ENCODE assay signal across 20 cellular contexts in the genomic region with DNA sequence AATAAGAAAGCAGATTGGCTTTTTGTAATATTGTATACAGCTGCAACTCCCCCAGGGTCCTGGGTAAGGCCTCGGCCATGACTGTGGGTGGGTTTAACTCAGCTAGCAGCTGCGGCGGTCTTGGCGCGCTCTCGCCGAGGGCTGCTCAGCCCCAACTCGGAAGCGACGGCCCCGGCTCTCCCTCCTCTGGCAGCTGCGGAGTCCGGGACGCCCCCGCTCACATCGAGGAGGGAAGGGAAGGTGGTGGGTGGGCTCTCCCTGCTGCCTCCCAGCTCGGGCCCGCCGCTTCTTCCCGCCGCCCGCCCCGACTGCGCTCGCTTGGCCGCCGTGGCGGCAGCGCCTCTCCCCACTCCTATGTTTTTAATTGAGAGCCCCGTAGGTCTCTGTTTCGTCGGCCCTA. TPM values are rescaled to one million over a fixed set of nuclear protein-coding genes. Genes with fewer than 3 reads are reported as not detected.
DNase-seq lines count a peak whose midpoint lies in the region; ATAC-seq and TF ChIP-seq lines count a peak whose summit lies in the region.
"Had no signal": no experiment of that assay in that cellular context is flagged by ENCODE, and none has a peak within 500 bp of the region (broad histone marks: within the 10 kb centered on the region; RNA-seq: fewer than 3 reads in every experiment).

No MANE protein-coding gene starts in this region.

- no peak for TF ChIP-seq POLR2A in adrenal gland (IDR thresholded peaks at IDR 0.05)

- no peaks in the 10 kb centered on the region for H3K36me3 ChIP-seq in ES-I3 (ENCODE audit: insufficient read depth, low read length)
- no peaks in the 10 kb centered on the region for H3K36me3 ChIP-seq in iPS-20b (ENCODE audit: insufficient read depth, low read depth, low read length)
- H3K36me3 ChIP-seq in neuronal stem cell (replicated peaks in 1 of 2; ENCODE audit: control insufficient read depth in 2 of 2, insufficient read depth in 2 of 2, low read length in 2 of 2): no peaks in the 10 kb centered on the region
- no peaks in the 10 kb centered on the region for H3K36me3 ChIP-seq in adrenal gland (replicated peaks in 1 of 2)
- H3K36me3 ChIP-seq: BLaER1 had no signal

- POLR2A ChIA-PET in WTC11 (lab: Charles Lee): no interaction called here

- no peak overlapping the region for H2AFZ ChIP-seq in neuronal stem cell (ENCODE audit: low read length)

- CTCF ChIA-PET in WTC11 (lab: Charles Lee): interaction anchor here (1.1 kb wide), 1 partner anchor 132 kb away, joined by 4 read pairs; no protein-coding TSS in a partner anchor

- peak; percentile 87 for ATAC-seq in WTC11
- ATAC-seq: CD8-positive, alpha-beta T cell had no signal

- no peak overlapping the region for H2AK5ac ChIP-seq in neuronal stem cell (ENCODE audit: low read depth, low read length)

- peak overlapping the region; percentile 38; the same call in 1 of the 2 replicates for H3K9ac ChIP-seq in ES-I3 (ENCODE audit: low read depth, low read length)
- H3K9ac ChIP-seq in iPS-20b (ENCODE audit: low read depth, low read length): no peak overlapping the region
- H3K9ac ChIP-seq in neuronal stem cell (ENCODE audit: low read depth, low read length, poor library complexity): no peak overlapping the region
- H3K9ac ChIP-seq: BLaER1 had no signal

- H3K4me3 ChIP-seq in iPS-20b (ENCODE audit: low read length): peak overlapping the region; percentile 26; the same call in 1 of the 2 replicates
- no peak overlapping the region for H3K4me3 ChIP-seq in neuronal stem cell (ENCODE audit: low read length in 2 of 2)
- H3K4me3 ChIP-seq in adrenal gland: no peak overlapping the region
- H3K4me3 ChIP-seq: BLaER1 had no signal

- DNase-seq in WTC11 (ENCODE audit: low spot score) (peak; percentile 33), neuronal stem cell (ENCODE audit: low spot score) (no peak), adrenal gland (no peak), NCI-H2081 (lab: John Stamatoyannopoulos, UW) (no peak), middle frontal gyrus (ENCODE audit: extremely low spot score, low spot score) (no peak), foreskin melanocyte (no peak)
- DNase-seq: CD8-positive, alpha-beta T cell; MV-4-11; NCI-H1417 treated with DMSO at 0.1 percent for 48 hours; NCI-H1930; NCI-H2171 treated with DMSO at 0.1 percent for 48 hours; NCI-H446 treated with DMSO at 0.1 percent for 48 hours; NK-92 treated with Interleukin-12 subunit alpha and Interleukin-12 subunit beta, amount 100 ng/mL, for 24 hours; SHP77 had no signal

- H3K4me1 Mint-ChIP-seq in WTC11: peaks cover 8% of the 10 kb centered on the region

- H3K27me3 ChIP-seq in iPS-20b (ENCODE audit: insufficient read depth, low read length): peaks cover 34% of the 10 kb centered on the region
- H3K27me3 ChIP-seq in neuronal stem cell (ENCODE audit: control insufficient read depth in 3 of 3, insufficient read depth in 3 of 3, low read depth in 1 of 3, low read length in 3 of 3): peaks cover 0 to 55% (median 0%) of the 10 kb centered on the region in 3 experiments
- H3K27me3 ChIP-seq in adrenal gland: peaks cover 13% of the 10 kb centered on the region

- H2BK120ac ChIP-seq in neuronal stem cell (ENCODE audit: low read depth, low read length): no peak overlapping the region

- H2BK15ac ChIP-seq in neuronal stem cell (ENCODE audit: low read length): peak overlapping the region; percentile 26

- no peak overlapping the region for H3K4ac ChIP-seq in neuronal stem cell (ENCODE audit: low read length)

- H3K27ac ChIP-seq in iPS-20b (ENCODE audit: low read length) (no peak overlapping the region), neuronal stem cell (replicated peaks; ENCODE audit: low read length) (no peak overlapping the region), adrenal gland (no peak overlapping the region)
- H3K27ac ChIP-seq: BLaER1 had no signal

- H3K4me2 ChIP-seq in neuronal stem cell (ENCODE audit: insufficient read depth, low read length, poor library complexity, severe bottlenecking): no peak overlapping the region
- H3K4me2 ChIP-seq: BLaER1 had no signal

- no peaks in the 10 kb centered on the region for H3K9me3 Mint-ChIP-seq in WTC11
- H3K9me3 Mint-ChIP-seq: CD8-positive, alpha-beta T cell had no signal

- no peaks in the 10 kb centered on the region for H3K36me3 Mint-ChIP-seq in WTC11
- H3K36me3 Mint-ChIP-seq: CD8-positive, alpha-beta T cell had no signal

- no peak overlapping the region for H3K14ac ChIP-seq in neuronal stem cell (ENCODE audit: low read length)

- H3K27me3 Mint-ChIP-seq in WTC11 (ENCODE audit: low read depth): peaks cover 35% of the 10 kb centered on the region

- H3K4me1 ChIP-seq in ES-I3 (ENCODE audit: insufficient read depth, low read length): no peaks in the 10 kb centered on the region
- peaks cover 3% of the 10 kb centered on the region; the same call in 1 of the 2 replicates for H3K4me1 ChIP-seq in iPS-20b (ENCODE audit: insufficient read depth, low read length)
- H3K4me1 ChIP-seq in neuronal stem cell (ENCODE audit: control insufficient read depth in 2 of 2, insufficient read depth in 1 of 2, low read depth in 1 of 2, low read length in 2 of 2): peaks cover 0 to 4% of the 10 kb centered on the region in 2 donors
- no peaks in the 10 kb centered on the region for H3K4me1 ChIP-seq in adrenal gland (replicated peaks in 1 of 2)
- H3K4me1 ChIP-seq: BLaER1 had no signal

- peak overlapping the region; percentile 52 for H3K4me3 Mint-ChIP-seq in WTC11
- H3K4me3 Mint-ChIP-seq: CD8-positive, alpha-beta T cell had no signal

- H3K27ac Mint-ChIP-seq in WTC11: no peak overlapping the region
- H3K27ac Mint-ChIP-seq: CD8-positive, alpha-beta T cell had no signal

- TF ChIP-seq CTCF in WTC11 (IDR thresholded peaks at IDR 0.05) (no peak), adrenal gland (IDR thresholded peaks at IDR 0.05) (no peak)

- no peak overlapping the region for H4K91ac ChIP-seq in neuronal stem cell (ENCODE audit: low read depth, low read length, poor library complexity)

- H2BK12ac ChIP-seq in neuronal stem cell (ENCODE audit: low read length): no peak overlapping the region

- intact Hi-C loops in adrenal gland (cut with DNase I): no loop called here

- no peak overlapping the region for H3K18ac ChIP-seq in neuronal stem cell (ENCODE audit: low read length)

- no CpG with 5 or more reads among the region's 32 CpGs for WGBS in neuronal stem cell (ENCODE audit: extremely low coverage in 2 of 2, insufficient read length in 2 of 2, insufficient replicate concordance in 1 of 2), 2 donors
- WGBS in adrenal gland, 4 donors: 9 to 36% (median 20%) methylated on average over 14 to 30 of the region's 32 CpGs; no CpG with 5 or more reads in 1 of the 4 donors

- H3K9me3 ChIP-seq in ES-I3 (ENCODE audit: control insufficient read depth, insufficient read depth, low read length) (no peaks in the 10 kb centered on the region), iPS-20b (ENCODE audit: insufficient read depth, low read depth, low read length) (no peaks in the 10 kb centered on the region), neuronal stem cell (replicated peaks in 1 of 2; ENCODE audit: control insufficient read depth in 2 of 2, insufficient read depth in 1 of 2, low read depth in 1 of 2, low read length in 2 of 2) (no peaks in the 10 kb centered on the region), adrenal gland (replicated peaks in 1 of 3) (no peaks in the 10 kb centered on the region)
- H3K9me3 ChIP-seq: BLaER1 had no signal

- H2BK5ac ChIP-seq in neuronal stem cell (ENCODE audit: low read length): no peak overlapping the region

- no peak overlapping the region for H3K23ac ChIP-seq in neuronal stem cell (ENCODE audit: low read depth, low read length, poor library complexity)

- no peaks in the 10 kb centered on the region for H3K79me1 ChIP-seq in neuronal stem cell (ENCODE audit: low read depth, low read length)

- H4K8ac ChIP-seq in neuronal stem cell (ENCODE audit: low read depth, low read length): no peak overlapping the region

TF ChIP-seq in WTC11, 78 proteins besides CTCF, POLR2A, EP300 and RAD21 (continues in another document):
- TF ChIP-seq CBFB (CRISPR knock-in tag; IDR thresholded peaks at IDR 0.05; ENCODE audit: low read depth) (no peak), NFATC4 (CRISPR knock-in tag; IDR thresholded peaks at IDR 0.05) (no peak), GTF2I (CRISPR knock-in tag; conservative IDR thresholded peaks at IDR 0.05) (no peak), PRRX2 (CRISPR knock-in tag; IDR thresholded peaks at IDR 0.05) (no peak), FOXP4 (CRISPR knock-in tag; IDR thresholded peaks at IDR 0.05) (no peak), ZNF423 (CRISPR knock-in tag; IDR thresholded peaks at IDR 0.05) (no peak), SOX15 (CRISPR knock-in tag; IDR thresholded peaks at IDR 0.05) (no peak)
- TF ChIP-seq, protein P1, sequence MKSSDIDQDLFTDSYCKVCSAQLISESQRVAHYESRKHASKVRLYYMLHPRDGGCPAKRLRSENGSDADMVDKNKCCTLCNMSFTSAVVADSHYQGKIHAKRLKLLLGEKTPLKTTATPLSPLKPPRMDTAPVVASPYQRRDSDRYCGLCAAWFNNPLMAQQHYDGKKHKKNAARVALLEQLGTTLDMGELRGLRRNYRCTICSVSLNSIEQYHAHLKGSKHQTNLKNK (CRISPR knock-in tag; IDR thresholded peaks at IDR 0.05): no peak

RNA-seq across cellular contexts. Expression of gene GPR50, which starts 51.3 kb away (rescaled TPM):
- total RNA-seq in WTC11 (2021) (5.9 to 12.0 TPM (median 5.9 TPM) in 3 replicates), adrenal gland (not detected)
- polyA plus RNA-seq in neuronal stem cell (2013, experiment 1 of 2): 23.8 TPM
- 23.4 TPM for polyA plus RNA-seq in neuronal stem cell (2013, experiment 2 of 2)
- polyA plus RNA-seq in adrenal gland: under 1 TPM in 1 of 3 donors, not detected in 2; 0.40 TPM
- total RNA-seq: CD8-positive, alpha-beta T cell; H4; HT-29; OCI-LY7 had no signal
